In genomic region chr9:126893079-126893478, GRCh38 we compare ENCODE assay signal across 2 cellular contexts.
TF ChIP-seq lines count a peak whose summit lies in the region.

No MANE protein-coding gene starts in this region.

TF ChIP-seq in SK-N-SH, 30 proteins besides CTCF, POLR2A, EP300 and RAD21 (continued from another document):
- TF ChIP-seq IRF3 (IDR thresholded peaks at IDR 0.05; ENCODE audit: low read depth, low read length) (no peak), RFX5 (IDR thresholded peaks at IDR 0.05; ENCODE audit: low read length) (no peak), CHD2 (IDR thresholded peaks at IDR 0.05; ENCODE audit: low read length, partially characterized antibody) (no peak), JUND (IDR thresholded peaks at IDR 0.05) (no peak), MEF2A (IDR thresholded peaks at IDR 0.05; ENCODE audit: borderline replicate concordance, low read depth) (no peak), REST (IDR thresholded peaks at IDR 0.05; ENCODE audit: low read depth, low read length) (no peak), FOSL2 (IDR thresholded peaks at IDR 0.05; ENCODE audit: borderline replicate concordance, low read depth) (no peak), MXI1 (IDR thresholded peaks at IDR 0.05; ENCODE audit: low read depth, low read length) (no peak), SIN3A (IDR thresholded peaks at IDR 0.05; ENCODE audit: borderline replicate concordance, low read depth, low read length) (no peak), TAF1 (IDR thresholded peaks at IDR 0.05; ENCODE audit: borderline replicate concordance, low read depth, low read length) (no peak)

TF ChIP-seq in SK-N-SH treated with all-trans-retinoic acid at 6 μM for 48 hours, 23 proteins besides CTCF, POLR2A, EP300 and RAD21 (continued from another document):
- no peak for TF ChIP-seq POU6F1 (CRISPR knock-in tag; IDR thresholded peaks at IDR 0.05; ENCODE audit: borderline replicate concordance, low read depth)
